Comparison of ENCODE assay signal across 11 cellular contexts in the genomic region with DNA sequence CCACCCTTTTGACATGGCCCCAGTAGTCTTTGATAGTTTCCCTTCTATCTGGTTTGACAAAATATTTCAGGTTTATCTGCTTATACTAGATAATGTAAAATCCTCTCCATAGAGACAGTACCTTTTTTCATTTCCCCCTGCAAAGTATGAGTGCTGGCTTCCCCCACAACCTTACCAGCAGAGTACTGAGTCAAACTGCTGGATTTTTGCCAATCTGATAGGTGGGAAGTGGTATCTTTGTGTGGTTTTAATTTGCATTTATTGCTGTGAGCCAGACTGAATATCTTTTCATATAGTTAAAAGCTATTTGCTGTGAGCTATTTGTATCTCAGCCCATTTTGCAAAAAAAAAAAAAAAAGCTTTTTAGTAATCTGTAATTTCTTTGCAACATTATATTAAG. TPM values are rescaled to one million over a fixed set of nuclear protein-coding genes. Genes with fewer than 3 reads are reported as not detected.
DNase-seq lines count a peak whose midpoint lies in the region; ATAC-seq, FAIRE-seq and TF ChIP-seq lines count a peak whose summit lies in the region.
"Had no signal": no experiment of that assay in that cellular context is flagged by ENCODE, and none has a peak within 500 bp of the region (broad histone marks: within the 10 kb centered on the region; RNA-seq: fewer than 3 reads in every experiment).

No MANE protein-coding gene starts in this region.

- no peak overlapping the region for H2AFZ ChIP-seq in keratinocyte (ENCODE audit: control insufficient read depth, low read length)

- no peaks in the 10 kb centered on the region for H3K79me2 ChIP-seq in keratinocyte (ENCODE audit: control insufficient read depth, insufficient read depth, low read length)

- intact Hi-C loops in activated CD8-positive, alpha-beta T cell treated with anti-CD3 and anti-CD28 coated beads for 36 hours (cut with micrococcal nuclease) = no loop called here

- dilution Hi-C loops in keratinocyte (cut with MboI; ENCODE audit: extremely low pct_ligation_motif_present, low sequenced_read_pairs) = no loop called here

- no peak overlapping the region for H3K4me2 ChIP-seq in keratinocyte (ENCODE audit: control insufficient read depth, extremely low read depth, insufficient read depth, low read depth, low read length)

- H3K9ac ChIP-seq in keratinocyte (ENCODE audit: control insufficient read depth, extremely low read depth, insufficient read depth, low read length) = no peak overlapping the region

- POLR2A ChIA-PET in activated CD8-positive, alpha-beta T cell treated with anti-CD3 and anti-CD28 coated beads for 36 hours (lab: Charles Lee) = no interaction called here
- POLR2A ChIA-PET in activated CD8-positive, alpha-beta T cell treated with anti-CD3 and anti-CD28 coated beads, Interleukin-2, amount 10 ng/mL, durations not matched to agents 7 days and 5 days (lab: Charles Lee) = no interaction called here

- H3K4me1 ChIP-seq in keratinocyte (ENCODE audit: control insufficient read depth, extremely low read depth, insufficient read depth, low read length) = peaks cover 9% of the 10 kb centered on the region

- peaks cover 30% of the 10 kb centered on the region for H3K27me3 Mint-ChIP-seq in activated CD8-positive, alpha-beta T cell treated with anti-CD3 and anti-CD28 coated beads for 36 hours
- H3K27me3 Mint-ChIP-seq in activated CD8-positive, alpha-beta T cell treated with anti-CD3 and anti-CD28 coated beads, Interleukin-2, amount 10 ng/mL, durations not matched to agents 7 days and 5 days (ENCODE audit: low read depth) = peaks cover 2% of the 10 kb centered on the region
- peaks cover 28% of the 10 kb centered on the region for H3K27me3 Mint-ChIP-seq in T-helper 17 cell

- H3K9me3 Mint-ChIP-seq in activated CD8-positive, alpha-beta T cell treated with anti-CD3 and anti-CD28 coated beads for 36 hours = peaks cover 24% of the 10 kb centered on the region
- peaks cover 19% of the 10 kb centered on the region for H3K9me3 Mint-ChIP-seq in activated CD8-positive, alpha-beta T cell treated with anti-CD3 and anti-CD28 coated beads, Interleukin-2, amount 10 ng/mL, durations not matched to agents 7 days and 5 days (ENCODE audit: insufficient read depth)

- no peak for TF ChIP-seq CTCF in activated CD8-positive, alpha-beta T cell treated with anti-CD3 and anti-CD28 coated beads for 36 hours (IDR thresholded peaks at IDR 0.05)
- TF ChIP-seq CTCF in GM12865 (IDR thresholded peaks at IDR 0.05; ENCODE audit: insufficient read depth, low read depth, low read length, missing control alignments) (no peak), keratinocyte (optimal IDR thresholded peaks at IDR 0.05 in 1 of 3, IDR thresholded peaks at IDR 0.05 in 1 of 3, conservative IDR thresholded peaks at IDR 0.05 in 1 of 3; ENCODE audit: extremely low read depth in 1 of 3, insufficient read depth in 2 of 3, low read length in 3 of 3) (no peak), coronary artery (IDR thresholded peaks at IDR 0.05) (no peak)

- H3K27me3 ChIP-seq in keratinocyte (ENCODE audit: control insufficient read depth, extremely low read depth, insufficient read depth, low read length) = peaks cover 24% of the 10 kb centered on the region
- H3K27me3 ChIP-seq: tibial nerve had no signal

- ATAC-seq in activated CD8-positive, alpha-beta T cell treated with anti-CD3 and anti-CD28 coated beads for 36 hours = peak; percentile 77
- ATAC-seq in activated CD8-positive, alpha-beta T cell treated with anti-CD3 and anti-CD28 coated beads, Interleukin-2, amount 10 ng/mL, durations not matched to agents 7 days and 5 days = no peak
- ATAC-seq in T-helper 17 cell = peak; percentile 98
- ATAC-seq: left cardiac atrium had no signal

- H3K4me3 ChIP-seq in GM12865 (ENCODE audit: low read depth, low read length) (no peak overlapping the region), keratinocyte (ENCODE audit: control insufficient read depth in 2 of 3, extremely low read depth in 1 of 3, insufficient read depth in 2 of 3, low read depth in 1 of 3, low read length in 3 of 3) (no peak overlapping the region), coronary artery (no peak overlapping the region)
- H3K4me3 ChIP-seq: tibial nerve had no signal

- CTCF ChIA-PET in activated CD8-positive, alpha-beta T cell treated with anti-CD3 and anti-CD28 coated beads for 36 hours (lab: Charles Lee) = interaction anchor here (1.3 to 3.0 kb wide), 3 partner anchors 10 to 258 kb away, joined by 7 to 16 read pairs (median 7); no protein-coding TSS in a partner anchor
- CTCF ChIA-PET in activated CD8-positive, alpha-beta T cell treated with anti-CD3 and anti-CD28 coated beads, Interleukin-2, amount 10 ng/mL, durations not matched to agents 7 days and 5 days (lab: Charles Lee) = interaction anchor here (0.9 to 2.1 kb wide), 4 partner anchors 9 to 254 kb away, joined by 3 to 10 read pairs (median 3); a partner anchor contains a TSS

- no peak overlapping the region for H3K4me3 Mint-ChIP-seq in activated CD8-positive, alpha-beta T cell treated with anti-CD3 and anti-CD28 coated beads for 36 hours
- no peak overlapping the region for H3K4me3 Mint-ChIP-seq in activated CD8-positive, alpha-beta T cell treated with anti-CD3 and anti-CD28 coated beads, Interleukin-2, amount 10 ng/mL, durations not matched to agents 7 days and 5 days
- peak overlapping the region; percentile 41 for H3K4me3 Mint-ChIP-seq in T-helper 17 cell

- peak; percentile 47 for DNase-seq in activated CD8-positive, alpha-beta T cell treated with anti-CD3 and anti-CD28 coated beads for 36 hours
- no peak for DNase-seq in activated CD8-positive, alpha-beta T cell treated with anti-CD3 and anti-CD28 coated beads, Interleukin-2, amount 10 ng/mL, durations not matched to agents 7 days and 5 days
- DNase-seq in GM12865 (ENCODE audit: low read depth) = peak; percentile 18
- DNase-seq in T-helper 17 cell = no peak
- DNase-seq in keratinocyte (ENCODE audit: low read depth, low spot score) = peak; percentile 13
- DNase-seq in coronary artery (ENCODE audit: low spot score) = no peak
- DNase-seq in iPS-NIHi11 (ENCODE audit: low spot score) = no peak
- no peak for DNase-seq in NOMO-1 treated with DMSO at 0.1 percent for 48 hours (lab: John Stamatoyannopoulos, UW; ENCODE audit: unreplicated experiment)
- DNase-seq: left cardiac atrium had no signal

- H3K4me1 Mint-ChIP-seq in activated CD8-positive, alpha-beta T cell treated with anti-CD3 and anti-CD28 coated beads for 36 hours (ENCODE audit: low read depth) = peaks cover 26% of the 10 kb centered on the region
- H3K4me1 Mint-ChIP-seq in activated CD8-positive, alpha-beta T cell treated with anti-CD3 and anti-CD28 coated beads, Interleukin-2, amount 10 ng/mL, durations not matched to agents 7 days and 5 days (ENCODE audit: low read depth) = peaks cover 6% of the 10 kb centered on the region
- H3K4me1 Mint-ChIP-seq in T-helper 17 cell = peaks cover 19% of the 10 kb centered on the region

- no peaks in the 10 kb centered on the region for H3K9me1 ChIP-seq in keratinocyte (ENCODE audit: control insufficient read depth, extremely low read depth, insufficient read depth, low read length)

- H4K20me1 ChIP-seq in keratinocyte (ENCODE audit: control insufficient read depth, extremely low read depth, insufficient read depth, low read length) = no peaks in the 10 kb centered on the region

- FAIRE-seq in keratinocyte (lab: Jason Lieb, UNC) = peak; percentile 68

- H3K36me3 ChIP-seq in keratinocyte (ENCODE audit: control insufficient read depth in 2 of 2, extremely low read depth in 1 of 2, insufficient read depth in 2 of 2, low read length in 2 of 2) = no peaks in the 10 kb centered on the region
- H3K36me3 ChIP-seq: tibial nerve had no signal

- H3K9me3 ChIP-seq in T-helper 17 cell (ENCODE audit: control insufficient read depth, low read length, poor library complexity, severe bottlenecking) (peaks cover 10% of the 10 kb centered on the region), keratinocyte (ENCODE audit: control insufficient read depth, low read depth, low read length) (peaks cover 5% of the 10 kb centered on the region)

- H3K27ac ChIP-seq in keratinocyte (ENCODE audit: control insufficient read depth, insufficient read depth, low read length) (no peak overlapping the region), coronary artery (no peak overlapping the region)
- H3K27ac ChIP-seq: tibial nerve, VCaP had no signal

- peaks cover 9% of the 10 kb centered on the region for H3K36me3 Mint-ChIP-seq in activated CD8-positive, alpha-beta T cell treated with anti-CD3 and anti-CD28 coated beads for 36 hours (ENCODE audit: low read depth)
- peaks cover 2% of the 10 kb centered on the region for H3K36me3 Mint-ChIP-seq in activated CD8-positive, alpha-beta T cell treated with anti-CD3 and anti-CD28 coated beads, Interleukin-2, amount 10 ng/mL, durations not matched to agents 7 days and 5 days (ENCODE audit: low read depth)
- no peaks in the 10 kb centered on the region for H3K36me3 Mint-ChIP-seq in T-helper 17 cell (ENCODE audit: low read depth)

- H3K27ac Mint-ChIP-seq in activated CD8-positive, alpha-beta T cell treated with anti-CD3 and anti-CD28 coated beads for 36 hours = no peak overlapping the region
- no peak overlapping the region for H3K27ac Mint-ChIP-seq in activated CD8-positive, alpha-beta T cell treated with anti-CD3 and anti-CD28 coated beads, Interleukin-2, amount 10 ng/mL, durations not matched to agents 7 days and 5 days
- no peak overlapping the region for H3K27ac Mint-ChIP-seq in T-helper 17 cell

RNA-seq across cellular contexts. Expression of a gene that starts 32.1 kb away (rescaled TPM):
- total RNA-seq in activated CD8-positive, alpha-beta T cell treated with anti-CD3 and anti-CD28 coated beads for 36 hours = 1 to 10 TPM; 2.7 to 3.8 TPM
- 1 to 10 TPM; 1.4 to 2.0 TPM for total RNA-seq in activated CD8-positive, alpha-beta T cell treated with anti-CD3 and anti-CD28 coated beads, Interleukin-2, amount 10 ng/mL, durations not matched to agents 7 days and 5 days
- 1 to 10 TPM; 2.5 to 3.1 TPM for total RNA-seq in T-helper 17 cell
- 1.00 to 2.2 TPM (median 2.0 TPM) in 3 replicates for polyA plus RNA-seq in keratinocyte
- 0.82 TPM for polyA plus RNA-seq in keratinocyte (2011; ENCODE audit: low read depth)
- polyA plus RNA-seq in keratinocyte (2011; cell fraction: cytosol; rRNA removed) = 0.57 and 1.5 TPM in 2 replicates
- 2.6 and 3.2 TPM in 2 replicates for polyA plus RNA-seq in keratinocyte (2011; cell fraction: nucleus; rRNA removed)
- polyA plus RNA-seq in keratinocyte (2012; ENCODE audit: low replicate concordance) = 1.00 and 1.3 TPM in 2 replicates
- 1.8 to 4.7 TPM (median 2.6 TPM) in 3 replicates for polyA minus RNA-seq in keratinocyte
- 0.96 TPM for polyA minus RNA-seq in keratinocyte (2011; cell fraction: cytosol; rRNA and poly(A)+ RNA removed)
- 2.1 and 3.5 TPM in 2 replicates for polyA minus RNA-seq in keratinocyte (2011; cell fraction: nucleus; rRNA and poly(A)+ RNA removed)

Comparison
In these comparisons a context has a peak if more than half of its experiments do, and no peak if none do; other contexts are left out.
1. DNase-seq: peak in activated CD8-positive, alpha-beta T cell treated with anti-CD3 and anti-CD28 coated beads for 36 hours (single experiment), GM12865 (single experiment) and keratinocyte (single experiment); none in activated CD8-positive, alpha-beta T cell treated with anti-CD3 and anti-CD28 coated beads, Interleukin-2, amount 10 ng/mL, durations not matched to agents 7 days and 5 days (single experiment), T-helper 17 cell (0 of 3), coronary artery (single experiment), iPS-NIHi11 (single experiment) and NOMO-1 treated with DMSO at 0.1 percent for 48 hours (single experiment).